ENCODE assay signal across 8 cellular contexts in genomic region chr3:193592841-193593665, GRCh38. TPM values are rescaled to one million over a fixed set of nuclear protein-coding genes. Genes with fewer than 3 reads are reported as not detected.
DNase-seq lines count a peak whose midpoint lies in the region; ATAC-seq and TF ChIP-seq lines count a peak whose summit lies in the region.

Gene OPA1 (plus strand): TSS chr3:193593208. CDS start chr3:193593378, 170 bp downstream.

- H3K4me3 ChIP-seq in GM08714 (ENCODE audit: low read length), result peak within 1 kb of the TSS; percentile 81

- no peaks in the 10 kb centered on the region for H3K9me3 Mint-ChIP-seq in activated naive CD4-positive, alpha-beta T cell treated with anti-CD3 and anti-CD28 coated beads, Interleukin-2, amount 50 U/mL, for 24 hours

- H3K27ac ChIP-seq in temporal lobe (ENCODE audit: low read depth, low read length), result peak within 1 kb of the TSS; percentile 88

- peaks cover 54% of the 10 kb centered on the region for H3K4me1 Mint-ChIP-seq in activated naive CD4-positive, alpha-beta T cell treated with anti-CD3 and anti-CD28 coated beads, Interleukin-2, amount 50 U/mL, for 24 hours

- peak within 1 kb of the TSS; percentile 98 for H3K27ac Mint-ChIP-seq in activated naive CD4-positive, alpha-beta T cell treated with anti-CD3 and anti-CD28 coated beads, Interleukin-2, amount 50 U/mL, for 24 hours

- peak within 1 kb of the TSS; percentile 98 for H3K4me3 Mint-ChIP-seq in activated naive CD4-positive, alpha-beta T cell treated with anti-CD3 and anti-CD28 coated beads, Interleukin-2, amount 50 U/mL, for 24 hours

- peaks cover 7% of the 10 kb centered on the region for H3K36me3 Mint-ChIP-seq in activated naive CD4-positive, alpha-beta T cell treated with anti-CD3 and anti-CD28 coated beads, Interleukin-2, amount 50 U/mL, for 24 hours

- DNase-seq in NCI-H1092 (lab: John Stamatoyannopoulos, UW), result peak; percentile 100
- peak; percentile 96 for DNase-seq in globus pallidus (ENCODE audit: low spot score)
- peak; percentile 94 for DNase-seq in occipital lobe (lab: John Stamatoyannopoulos, UW)

- peak; percentile 97 for ATAC-seq in HG02610 (IDR thresholded peaks at IDR 0.05; ENCODE audit: unreplicated experiment)
- ATAC-seq in SK-N-SH treated with all-trans-retinoic acid at 6 μM for 48 hours, result peak; percentile 97

- no peaks in the 10 kb centered on the region for H3K27me3 Mint-ChIP-seq in activated naive CD4-positive, alpha-beta T cell treated with anti-CD3 and anti-CD28 coated beads, Interleukin-2, amount 50 U/mL, for 24 hours

TF ChIP-seq in SK-N-SH treated with all-trans-retinoic acid at 6 μM for 48 hours, 23 proteins besides CTCF, POLR2A, EP300 and RAD21:
- TF ChIP-seq PATZ1 (CRISPR knock-in tag; IDR thresholded peaks at IDR 0.05; ENCODE audit: borderline replicate concordance) (no peak), TSHZ2 (CRISPR knock-in tag; IDR thresholded peaks at IDR 0.05) (peak; percentile 14; the same call in 1 of the 2 replicates)

RNA-seq across cellular contexts. Expression of gene OPA1, which starts in this region (rescaled TPM):
- 133 TPM for total RNA-seq in occipital lobe
- total RNA-seq in temporal lobe, result 103 TPM

Comparison
In these comparisons a context has a peak if more than half of its experiments do, and no peak if none do; other contexts are left out.
1. Peak in every context shown above with its lines: DNase-seq, ATAC-seq, H3K4me3 ChIP-seq and H3K27ac ChIP-seq.